In the genomic region with DNA sequence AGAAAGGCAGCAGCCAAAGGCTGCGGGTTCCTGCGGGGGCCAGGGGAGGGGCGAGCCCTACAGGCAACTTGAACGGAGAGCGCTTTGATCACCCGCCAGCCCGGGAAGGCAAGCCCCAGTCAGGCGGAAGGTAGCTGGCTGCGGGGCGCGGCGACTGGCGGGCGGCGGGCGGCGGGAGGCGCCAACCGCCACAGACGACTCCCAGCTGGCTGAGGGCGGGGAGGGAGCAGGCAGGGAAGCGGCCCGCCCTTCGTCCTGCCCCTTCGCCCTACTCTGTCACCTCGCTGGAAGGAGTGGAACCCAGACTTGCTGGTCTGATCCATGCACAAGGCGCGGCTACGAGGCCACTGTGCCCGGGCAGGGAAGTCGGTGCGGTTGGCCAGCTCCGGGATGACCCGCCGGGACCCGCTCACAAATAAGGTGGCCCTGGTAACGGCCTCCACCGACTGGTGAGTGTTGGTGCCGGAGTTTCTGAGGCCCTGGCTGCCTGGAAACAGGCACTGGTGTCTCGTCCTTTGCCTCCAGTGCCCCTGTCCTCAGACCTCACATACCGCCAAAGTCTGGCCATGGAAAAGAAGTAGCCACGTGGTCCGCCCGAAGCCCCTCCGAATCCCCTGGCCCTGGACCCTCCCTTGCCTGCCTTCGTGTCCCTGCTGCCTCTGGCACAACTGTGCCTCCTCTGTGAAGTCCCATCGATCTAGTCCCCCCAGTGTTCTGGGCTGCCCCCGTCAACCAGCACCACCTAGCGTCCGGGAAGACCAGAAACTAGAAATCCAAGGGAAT, we compare ENCODE assay signal across 8 cellular contexts. TPM values are rescaled to one million over a fixed set of nuclear protein-coding genes. Genes with fewer than 3 reads are reported as not detected.
DNase-seq lines count a peak whose midpoint lies in the region; ATAC-seq lines count a peak whose summit lies in the region.
"Not testable (repeated sequence)": the region's sequence is repeated elsewhere in the genome, so short reads cannot be mapped to it uniquely, and the experiment has no call there.

No MANE protein-coding gene starts in this region.

- peak; percentile 77 for ATAC-seq in GM19397 (IDR thresholded peaks at IDR 0.05; ENCODE audit: unreplicated experiment)

- H3K9me3 ChIP-seq in BLaER1 treated with 17β-estradiol and CSF1 and Interleukin-3, amounts not matched to agents 10 nM and 100 nM (replicated peaks in 1 of 11): peaks cover 10 to 25% (median 23%) of the 10 kb centered on the region in 11 experiments

- H4K20me1 ChIP-seq in BLaER1 treated with 17β-estradiol and CSF1 and Interleukin-3, amounts not matched to agents 10 nM and 100 nM: not testable (repeated sequence)

- H3K36me3 ChIP-seq in BLaER1 treated with 17β-estradiol and CSF1 and Interleukin-3, amounts not matched to agents 10 nM and 100 nM: not testable (repeated sequence)

- peaks cover 9 to 50% (median 22%) of the 10 kb centered on the region in 10 experiments; a peak in 19 of 20 replicates for H3K4me1 ChIP-seq in BLaER1 treated with 17β-estradiol and CSF1 and Interleukin-3, amounts not matched to agents 10 nM and 100 nM

- H3K9ac ChIP-seq in BLaER1 treated with 17β-estradiol and CSF1 and Interleukin-3, amounts not matched to agents 10 nM and 100 nM: peak overlapping the region; percentile 71 to 82 (median 79)

- H3K4me2 ChIP-seq in BLaER1 treated with 17β-estradiol and CSF1 and Interleukin-3, amounts not matched to agents 10 nM and 100 nM: peak overlapping the region; percentile 81 to 96 (median 90)

- H3K4me3 ChIP-seq in BLaER1 treated with 17β-estradiol and CSF1 and Interleukin-3, amounts not matched to agents 10 nM and 100 nM: peak overlapping the region; percentile 52 to 75 (median 64)

- H3K27me3 ChIP-seq in BLaER1 treated with 17β-estradiol and CSF1 and Interleukin-3, amounts not matched to agents 10 nM and 100 nM: not testable (repeated sequence)

- H3K27ac ChIP-seq in BLaER1 treated with 17β-estradiol and CSF1 and Interleukin-3, amounts not matched to agents 10 nM and 100 nM: peak overlapping the region; percentile 50 to 80 (median 76); a peak in 21 of 22 replicates

- DNase-seq in HS-5 (ENCODE audit: low read depth): peak; percentile 45
- peak; percentile 83 for DNase-seq in NCI-H748 (lab: John Stamatoyannopoulos, UW; ENCODE audit: unreplicated experiment)
- peak; percentile 56 to 58 for DNase-seq in activated CD4-positive, alpha-beta T cell treated with anti-CD3 and anti-CD28 coated beads, Interleukin-2, amount 50 U/mL, for 4 hours
- peak; percentile 43 to 70 for DNase-seq in dermis microvascular lymphatic vessel endothelial cell (ENCODE audit: low read depth in 2 of 2)
- peak; percentile 93 for DNase-seq in left kidney (ENCODE audit: low read depth, low spot score)
- DNase-seq in stimulated activated CD4-positive, alpha-beta T cell treated with anti-CD3 and anti-CD28 coated beads, Interleukin-15, amount 100 ng/mL, for 1 hour (ENCODE audit: low read depth in 1 of 2, low spot score in 1 of 2): peak; percentile 34 to 38

RNA-seq across cellular contexts. Expression of a gene that starts 15.4 kb away (rescaled TPM):
- under 0.01 TPM in 2 replicates for total RNA-seq in dermis microvascular lymphatic vessel endothelial cell

RNA-seq across cellular contexts. Expression of a gene that starts 35.0 kb away (rescaled TPM):
- total RNA-seq in dermis microvascular lymphatic vessel endothelial cell: not detected in 2 replicates

RNA-seq across cellular contexts. Expression of a gene that starts 47.6 kb away (rescaled TPM):
- 14.0 and 19.6 TPM in 2 replicates for total RNA-seq in dermis microvascular lymphatic vessel endothelial cell

RNA-seq across cellular contexts. Expression of a gene that starts 57.7 kb away (rescaled TPM):
- 7.6 TPM in 2 replicates for total RNA-seq in dermis microvascular lymphatic vessel endothelial cell

Comparison
In these comparisons a context has a peak if more than half of its experiments do, and no peak if none do; other contexts are left out.
1. Peak in every context shown above with its lines: DNase-seq, ATAC-seq, H3K4me3 ChIP-seq and H3K27ac ChIP-seq.
2. DNase-seq: peak in every context shown above with its lines; median percentile 93 in left kidney; 83 in NCI-H748; 57 in activated CD4-positive, alpha-beta T cell treated with anti-CD3 and anti-CD28 coated beads, Interleukin-2, amount 50 U/mL, for 4 hours; 56 in dermis microvascular lymphatic vessel endothelial cell; 45 in HS-5; 36 in stimulated activated CD4-positive, alpha-beta T cell treated with anti-CD3 and anti-CD28 coated beads, Interleukin-15, amount 100 ng/mL, for 1 hour.